9 cellular contexts compared by ENCODE assay signal in genomic region chr15:68114356-68114755, GRCh38.
DNase-seq lines count a peak whose midpoint lies in the region; ATAC-seq and TF ChIP-seq lines count a peak whose summit lies in the region.
"Had no signal": no experiment of that assay in that cellular context is flagged by ENCODE, and none has a peak within 500 bp of the region (broad histone marks: within the 10 kb centered on the region; RNA-seq: fewer than 3 reads in every experiment).

No MANE protein-coding gene starts in this region.

- H3K27me3 ChIP-seq in CD8-positive, alpha-beta T cell (ENCODE audit: insufficient read depth, low read length): no peaks in the 10 kb centered on the region
- no peaks in the 10 kb centered on the region for H3K27me3 ChIP-seq in dorsolateral prefrontal cortex

- H3K27me3 Mint-ChIP-seq in CD8-positive, alpha-beta T cell (ENCODE audit: low read depth): no peaks in the 10 kb centered on the region
- no peaks in the 10 kb centered on the region for H3K27me3 Mint-ChIP-seq in natural killer cell treated with Interleukin-12 subunit alpha and Interleukin-12 subunit beta and Interleukin-15 and Interleukin-18, amount 100 ng/mL, for 72 hours

- no peak for TF ChIP-seq POLR2A in NB4 (IDR thresholded peaks at IDR 0.05; ENCODE audit: extremely low read depth, insufficient read length)

- H3K9me3 Mint-ChIP-seq in CD8-positive, alpha-beta T cell: no peaks in the 10 kb centered on the region
- H3K9me3 Mint-ChIP-seq in natural killer cell treated with Interleukin-12 subunit alpha and Interleukin-12 subunit beta and Interleukin-15 and Interleukin-18, amount 100 ng/mL, for 72 hours: no peaks in the 10 kb centered on the region

- H3K4me1 ChIP-seq in CD8-positive, alpha-beta T cell (ENCODE audit: insufficient read depth, low read length): peaks cover 36% of the 10 kb centered on the region

- CTCF ChIA-PET in CD8-positive, alpha-beta T cell (lab: Charles Lee): no interaction called here

- ATAC-seq in CD8-positive, alpha-beta T cell: peak; percentile 31
- peak; percentile 53 to 54 for ATAC-seq in natural killer cell treated with Interleukin-12 subunit alpha and Interleukin-12 subunit beta and Interleukin-15 and Interleukin-18, amount 100 ng/mL, for 72 hours
- no peak for ATAC-seq in HG03439 (IDR thresholded peaks at IDR 0.05; ENCODE audit: unreplicated experiment)

- peaks cover 21% of the 10 kb centered on the region for H3K36me3 Mint-ChIP-seq in CD8-positive, alpha-beta T cell
- peaks cover 5% of the 10 kb centered on the region for H3K36me3 Mint-ChIP-seq in natural killer cell treated with Interleukin-12 subunit alpha and Interleukin-12 subunit beta and Interleukin-15 and Interleukin-18, amount 100 ng/mL, for 72 hours

- peaks cover 76% of the 10 kb centered on the region for H3K4me1 Mint-ChIP-seq in CD8-positive, alpha-beta T cell (ENCODE audit: low read depth)
- H3K4me1 Mint-ChIP-seq in natural killer cell treated with Interleukin-12 subunit alpha and Interleukin-12 subunit beta and Interleukin-15 and Interleukin-18, amount 100 ng/mL, for 72 hours (ENCODE audit: low read depth in 2 of 2): peaks cover 46 to 59% of the 10 kb centered on the region in 2 donors

- TF ChIP-seq CTCF in CD8-positive, alpha-beta T cell (IDR thresholded peaks at IDR 0.05): no peak
- TF ChIP-seq CTCF in NB4 (IDR thresholded peaks at IDR 0.05; ENCODE audit: low read depth, low read length): no peak
- TF ChIP-seq CTCF in dorsolateral prefrontal cortex (IDR thresholded peaks at IDR 0.05 in 54 of 56, conservative IDR thresholded peaks at IDR 0.05 in 2 of 56; ENCODE audit: low read depth in 1 of 56, partially characterized antibody in 56 of 56): no peak

- H3K4me3 Mint-ChIP-seq in CD8-positive, alpha-beta T cell: peak overlapping the region; percentile 68
- peak overlapping the region; percentile 77 for H3K4me3 Mint-ChIP-seq in natural killer cell treated with Interleukin-12 subunit alpha and Interleukin-12 subunit beta and Interleukin-15 and Interleukin-18, amount 100 ng/mL, for 72 hours

- peak overlapping the region; percentile 28 for H3K27ac Mint-ChIP-seq in CD8-positive, alpha-beta T cell
- peak overlapping the region; percentile 47 to 79 for H3K27ac Mint-ChIP-seq in natural killer cell treated with Interleukin-12 subunit alpha and Interleukin-12 subunit beta and Interleukin-15 and Interleukin-18, amount 100 ng/mL, for 72 hours

- no peak for DNase-seq in CD8-positive, alpha-beta T cell
- DNase-seq in NB4 (ENCODE audit: low read depth): peak; percentile 16
- DNase-seq in dorsolateral prefrontal cortex: no peak
- DNase-seq in natural killer cell treated with Interleukin-12 subunit alpha and Interleukin-12 subunit beta and Interleukin-15 and Interleukin-18, amount 100 ng/mL, for 72 hours (ENCODE audit: low spot score): no peak
- DNase-seq in NCI-H128 (lab: John Stamatoyannopoulos, UW; ENCODE audit: unreplicated experiment): no peak
- DNase-seq in T-helper 9 cell: no peak
- DNase-seq in NCI-H748 treated with DMSO at 0.1 percent for 48 hours (lab: John Stamatoyannopoulos, UW): no peak
- DNase-seq: WERI-Rb-1 had no signal

- intact Hi-C loops in CD8-positive, alpha-beta T cell (cut with DNase I, micrococcal nuclease): loop anchor here in 1 of 2 experiments (5.0 kb wide), 1 partner anchor 37 kb away; no protein-coding TSS in a partner anchor
- intact Hi-C loops in dorsolateral prefrontal cortex (cut with DNase I): no loop called here

- H3K36me3 ChIP-seq in CD8-positive, alpha-beta T cell (ENCODE audit: insufficient read depth, low read length): no peaks in the 10 kb centered on the region
- H3K36me3 ChIP-seq: WERI-Rb-1 had no signal

- peak overlapping the region; percentile 4 for H3K4me3 ChIP-seq in CD8-positive, alpha-beta T cell (ENCODE audit: low read depth, low read length)
- H3K4me3 ChIP-seq in NB4 (ENCODE audit: low read depth, low read length) (peak overlapping the region; percentile 47), dorsolateral prefrontal cortex (peak overlapping the region in 58 of 59 donors; percentile 3 to 59 (median 40))

- POLR2A ChIA-PET in CD8-positive, alpha-beta T cell (lab: Charles Lee): interaction anchor here (0.6 kb wide), 1 partner anchor 40 kb away, joined by 4 read pairs; no protein-coding TSS in a partner anchor

- no peaks in the 10 kb centered on the region for H3K9me3 ChIP-seq in CD8-positive, alpha-beta T cell (ENCODE audit: low read length)

- H3K27ac ChIP-seq in CD8-positive, alpha-beta T cell (ENCODE audit: low read depth, low read length): no peak overlapping the region
- H3K27ac ChIP-seq in dorsolateral prefrontal cortex: peak overlapping the region in 4 of 59 donors; percentile 5 to 56 (median 24)
- H3K27ac ChIP-seq: WERI-Rb-1 had no signal
